ENCODE assay signal across 16 cellular contexts in genomic region chr19:47037766-47038165, GRCh38. TPM values are rescaled to one million over a fixed set of nuclear protein-coding genes. Genes with fewer than 3 reads are reported as not detected.
"Had no signal": no experiment of that assay in that cellular context is flagged by ENCODE, and none has a peak within 500 bp of the region (broad histone marks: within the 10 kb centered on the region; RNA-seq: fewer than 3 reads in every experiment).

No MANE protein-coding gene starts in this region.

- H3K27ac ChIP-seq: breast epithelium, epithelial cell of prostate, heart left ventricle, tibial nerve, vagina, VCaP had no signal

- H3K36me3 Mint-ChIP-seq: activated CD4-positive, alpha-beta memory T cell treated with anti-CD3 and anti-CD28 coated beads for 36 hours; activated CD8-positive, alpha-beta memory T cell treated with anti-CD3 and anti-CD28 coated beads, Interleukin-2, amount 10 ng/mL, durations not matched to agents 7 days and 5 days had no signal

- H3K4me3 Mint-ChIP-seq: activated CD4-positive, alpha-beta memory T cell treated with anti-CD3 and anti-CD28 coated beads for 36 hours; activated CD8-positive, alpha-beta memory T cell treated with anti-CD3 and anti-CD28 coated beads, Interleukin-2, amount 10 ng/mL, durations not matched to agents 7 days and 5 days; stimulated activated memory B cell treated with anti-CD40 and anti-IgM and Interleukin-4, amounts not matched to agents 10 μg/mL and 1 μg/mL and 100 μg/mL, for 72 hours had no signal

- H3K9me3 Mint-ChIP-seq: activated CD4-positive, alpha-beta memory T cell treated with anti-CD3 and anti-CD28 coated beads for 36 hours; stimulated activated memory B cell treated with anti-CD40 and anti-IgM and Interleukin-4, amounts not matched to agents 10 μg/mL and 1 μg/mL and 100 μg/mL, for 72 hours had no signal

- ATAC-seq: activated CD8-positive, alpha-beta memory T cell treated with anti-CD3 and anti-CD28 coated beads, Interleukin-2, amount 10 ng/mL, durations not matched to agents 7 days and 5 days; heart left ventricle; stimulated activated memory B cell treated with anti-CD40 and anti-IgM and Interleukin-4, amounts not matched to agents 10 μg/mL and 1 μg/mL and 100 μg/mL, for 72 hours had no signal

- H3K27me3 ChIP-seq: breast epithelium, heart left ventricle, vagina had no signal

- H3K27ac Mint-ChIP-seq: activated CD4-positive, alpha-beta memory T cell treated with anti-CD3 and anti-CD28 coated beads for 36 hours; activated CD8-positive, alpha-beta memory T cell treated with anti-CD3 and anti-CD28 coated beads, Interleukin-2, amount 10 ng/mL, durations not matched to agents 7 days and 5 days; stimulated activated memory B cell treated with anti-CD40 and anti-IgM and Interleukin-4, amounts not matched to agents 10 μg/mL and 1 μg/mL and 100 μg/mL, for 72 hours had no signal

- H3K9me3 ChIP-seq: breast epithelium, heart left ventricle, tibial nerve, vagina had no signal

- H3K36me3 ChIP-seq: breast epithelium, heart left ventricle, vagina had no signal

- H3K4me3 ChIP-seq: breast epithelium, heart left ventricle, tibial nerve, vagina had no signal

- DNase-seq: activated CD4-positive, alpha-beta memory T cell treated with anti-CD3 and anti-CD28 coated beads for 36 hours; activated CD8-positive, alpha-beta memory T cell treated with anti-CD3 and anti-CD28 coated beads, Interleukin-2, amount 10 ng/mL, durations not matched to agents 7 days and 5 days; activated naive CD4-positive, alpha-beta T cell treated with anti-CD3 and anti-CD28 coated beads, Interleukin-2, amount 50 U/mL, for 16 hours; activated T-cell treated with anti-CD3 and anti-CD28 coated beads, Interleukin-2, amount 50 U/mL, for 1 hour; anterior cingulate cortex; cerebellar nuclear complex; dermis blood vessel endothelial cell; foreskin melanocyte; stimulated activated CD4-positive, alpha-beta T cell treated with anti-CD3 and anti-CD28 coated beads, Interleukin-1b, Interleukin-23, amount 100 ng/mL, for 48 hours had no signal

- H3K4me1 ChIP-seq: breast epithelium had no signal

RNA-seq across cellular contexts. Expression of gene NPAS1, which starts 18.1 kb away (rescaled TPM):
- total RNA-seq: activated CD4-positive, alpha-beta memory T cell treated with anti-CD3 and anti-CD28 coated beads for 36 hours had no signal
